Comparison of ENCODE assay signal across 16 cellular contexts in genomic region chr1:30376054-30376453, GRCh38.
A peak's percentile ranks its signal among the peaks of the same experiment; 100 is the strongest.
DNase-seq lines count a peak whose midpoint lies in the region; ATAC-seq and TF ChIP-seq lines count a peak whose summit lies in the region.
"Had no signal": no experiment of that assay in that cellular context is flagged by ENCODE, and none has a peak within 500 bp of the region (broad histone marks: within the 10 kb centered on the region; RNA-seq: fewer than 3 reads in every experiment).

No MANE protein-coding gene starts in this region.

- intact Hi-C loops in A673 (cut with micrococcal nuclease; ENCODE audit: unreplicated experiment): loop anchor here (5.0 kb wide), 2 partner anchors 119 to 584 kb away; no protein-coding TSS in a partner anchor
- intact Hi-C loops in stomach (cut with DNase I; ENCODE audit: low total_unique reads): no loop called here

- no peak for ATAC-seq in left lobe of liver
- no peak for ATAC-seq in GM18505 (IDR thresholded peaks at IDR 0.05; ENCODE audit: unreplicated experiment)
- ATAC-seq in GM19467 (IDR thresholded peaks at IDR 0.05; ENCODE audit: unreplicated experiment): no peak
- ATAC-seq in HG02885 (IDR thresholded peaks at IDR 0.05; ENCODE audit: poor library complexity, unreplicated experiment): no peak
- no peak for ATAC-seq in HG02763 (IDR thresholded peaks at IDR 0.05; ENCODE audit: unreplicated experiment)
- ATAC-seq: GM23338 had no signal

- no TSS peak for BruUV-seq in A673 (replicated peaks; lab: Mats Ljungman, UMichigan)

- H3K4me3 ChIP-seq in A673 (ENCODE audit: low read depth, low read length, poor library complexity, severe bottlenecking) (no peak overlapping the region), coronary artery (no peak overlapping the region), stomach (no peak overlapping the region)
- H3K4me3 ChIP-seq: GM23338 had no signal

- CTCF ChIA-PET in A673 (lab: Charles Lee): interaction anchor here (0.7 kb wide), 1 partner anchor 258 kb away, joined by 3 read pairs; no protein-coding TSS in a partner anchor

- H3K27me3 ChIP-seq in A673 (replicated peaks; ENCODE audit: insufficient read depth, low read depth, low read length, poor library complexity) (no peaks in the 10 kb centered on the region), stomach (peaks cover 0 to 64% (median 14%) of the 10 kb centered on the region in 3 donors)

- H3K4me1 ChIP-seq in A673 (ENCODE audit: insufficient read depth, low read length, poor library complexity, severe bottlenecking) (peaks cover 58% of the 10 kb centered on the region), stomach (peaks cover 0 to 15% (median 12%) of the 10 kb centered on the region in 4 donors)

- H3K27ac ChIP-seq in A673 (ENCODE audit: low read depth, low read length, poor library complexity, severe bottlenecking) (peak overlapping the region; percentile 65), coronary artery (no peak overlapping the region), stomach (no peak overlapping the region)

- no peak for TF ChIP-seq CTCF in A673 (conservative IDR thresholded peaks at IDR 0.05; ENCODE audit: low read depth, low read length)
- TF ChIP-seq CTCF in coronary artery (IDR thresholded peaks at IDR 0.05): no peak
- TF ChIP-seq CTCF in stomach (IDR thresholded peaks at IDR 0.05): no peak

- no peaks in the 10 kb centered on the region for H3K36me3 ChIP-seq in A673 (ENCODE audit: insufficient read depth, low read length, poor library complexity, severe bottlenecking)
- H3K36me3 ChIP-seq in stomach: no peaks in the 10 kb centered on the region

- TF ChIP-seq EP300 in stomach (IDR thresholded peaks at IDR 0.05): no peak

- DNase-seq in A673 (ENCODE audit: low spot score) (no peak), coronary artery (ENCODE audit: low spot score) (peak; percentile 43), left lobe of liver (ENCODE audit: low spot score) (peak; percentile 21), stomach (peak; percentile 11)
- DNase-seq: 8988T, ACHN, C1 segment of cervical spinal cord, Calu3, DMS 273 treated with DMSO at 0.1 percent for 48 hours, DND-41, GDM1 had no signal

- 38 to 54% (median 45%) methylated on average over 3 of the region's 3 CpGs for WGBS in stomach, 5 donors

- H3K9me3 ChIP-seq in A673 (ENCODE audit: low read depth, low read length, poor library complexity, severe bottlenecking) (no peaks in the 10 kb centered on the region), stomach (no peaks in the 10 kb centered on the region)

- TF ChIP-seq POLR2A in stomach (IDR thresholded peaks at IDR 0.05) (no peak), GM18505 (IDR thresholded peaks at IDR 0.05; ENCODE audit: borderline replicate concordance, extremely low read depth, insufficient read depth, insufficient read length) (no peak)

- POLR2A ChIA-PET in A673 (lab: Charles Lee; ENCODE audit: low non-redundant PET): no interaction called here
